ENCODE assay signal across 23 cellular contexts in genomic region chr5:135842737-135843136, GRCh38. TPM values are rescaled to one million over a fixed set of nuclear protein-coding genes. Genes with fewer than 3 reads are reported as not detected.
DNase-seq lines count a peak whose midpoint lies in the region; ATAC-seq and TF ChIP-seq lines count a peak whose summit lies in the region.
"Had no signal": no experiment of that assay in that cellular context is flagged by ENCODE, and none has a peak within 500 bp of the region (broad histone marks: within the 10 kb centered on the region; RNA-seq: fewer than 3 reads in every experiment).

No MANE protein-coding gene starts in this region.

- DNase-seq in activated effector memory CD4-positive, alpha-beta T cell treated with anti-CD3 and anti-CD28 coated beads, Interleukin-2, amount 50 U/mL, for 16 hours = peak; percentile 3
- DNase-seq in activated effector memory CD4-positive, alpha-beta T cell treated with Interleukin-2 at 50 U/mL for 16 hours = no peak
- DNase-seq in endodermal cell (peak; percentile 10), midbrain (lab: John Stamatoyannopoulos, UW) (peak; percentile 74), superior temporal gyrus (ENCODE audit: extremely low spot score) (peak; percentile 85), AG08396 (ENCODE audit: low spot score) (no peak)
- no peak for DNase-seq in activated CD4-positive, alpha-beta T cell treated with anti-CD3 and anti-CD28 coated beads, Interleukin-2, amount 10 ng/mL, durations not matched to agents 7 days and 5 days
- DNase-seq: DMS 273 treated with DMSO at 0.1 percent for 48 hours; GF-D8; NCI-H1048; NCI-H1436 treated with DMSO at 0.1 percent for 48 hours; NCI-H2029 treated with DMSO at 0.1 percent for 48 hours; NCI-H2171 treated with DMSO at 0.1 percent for 48 hours; NCI-H446 treated with DMSO at 0.1 percent for 48 hours; NK-92 treated with Interleukin-12 subunit alpha and Interleukin-12 subunit beta, amount 100 ng/mL, for 24 hours had no signal

- H3K36me3 Mint-ChIP-seq in endodermal cell (ENCODE audit: low read depth) = peaks cover 9% of the 10 kb centered on the region
- H3K36me3 Mint-ChIP-seq in activated CD4-positive, alpha-beta T cell treated with anti-CD3 and anti-CD28 coated beads, Interleukin-2, amount 10 ng/mL, durations not matched to agents 7 days and 5 days (ENCODE audit: low read depth) = no peaks in the 10 kb centered on the region

- H3K9ac ChIP-seq in endodermal cell (ENCODE audit: extremely low read depth, low read length, poor library complexity, severe bottlenecking) = no peak overlapping the region
- H3K9ac ChIP-seq: KMS-11 had no signal

- H3K27me3 ChIP-seq in endodermal cell (ENCODE audit: control insufficient read depth, insufficient read depth, low read length, poor library complexity, severe bottlenecking) = peaks cover 6% of the 10 kb centered on the region

- no peak for TF ChIP-seq CTCF in endodermal cell (conservative IDR thresholded peaks at IDR 0.05)

- CTCF ChIA-PET in activated CD4-positive, alpha-beta T cell treated with anti-CD3 and anti-CD28 coated beads, Interleukin-2, amount 10 ng/mL, durations not matched to agents 7 days and 5 days (lab: Charles Lee) = interaction anchor here (1.1 kb wide), 1 partner anchor 8 kb away, joined by 3 read pairs; the partner anchor contains the start of gene SLC25A48

- no peaks in the 10 kb centered on the region for H3K4me1 Mint-ChIP-seq in endodermal cell
- H3K4me1 Mint-ChIP-seq in activated CD4-positive, alpha-beta T cell treated with anti-CD3 and anti-CD28 coated beads, Interleukin-2, amount 10 ng/mL, durations not matched to agents 7 days and 5 days = no peaks in the 10 kb centered on the region

- no peak overlapping the region for H3K4me3 Mint-ChIP-seq in endodermal cell
- no peak overlapping the region for H3K4me3 Mint-ChIP-seq in activated CD4-positive, alpha-beta T cell treated with anti-CD3 and anti-CD28 coated beads, Interleukin-2, amount 10 ng/mL, durations not matched to agents 7 days and 5 days

- no peak overlapping the region for H3K27ac Mint-ChIP-seq in endodermal cell
- no peak overlapping the region for H3K27ac Mint-ChIP-seq in activated CD4-positive, alpha-beta T cell treated with anti-CD3 and anti-CD28 coated beads, Interleukin-2, amount 10 ng/mL, durations not matched to agents 7 days and 5 days

- WGBS in endodermal cell (ENCODE audit: insufficient coverage in 1 of 2, insufficient read length in 1 of 2), 2 experiments = 88 to 91% methylated on average over 3 to 4 of the region's 4 CpGs

- no peak overlapping the region for H3K4me3 ChIP-seq in endodermal cell (ENCODE audit: low read length)

- peaks cover 23% of the 10 kb centered on the region for H3K9me3 Mint-ChIP-seq in endodermal cell
- H3K9me3 Mint-ChIP-seq in activated CD4-positive, alpha-beta T cell treated with anti-CD3 and anti-CD28 coated beads, Interleukin-2, amount 10 ng/mL, durations not matched to agents 7 days and 5 days = peaks cover 4% of the 10 kb centered on the region

- peaks cover 11% of the 10 kb centered on the region for H3K9me3 ChIP-seq in endodermal cell (ENCODE audit: control insufficient read depth, low read length)

- no peaks in the 10 kb centered on the region for H3K36me3 ChIP-seq in endodermal cell (ENCODE audit: control insufficient read depth, insufficient read depth, low read length)

- no peak overlapping the region for H3K27ac ChIP-seq in endodermal cell (ENCODE audit: low read depth, low read length)
- H3K27ac ChIP-seq: KMS-11 had no signal

- H3K27me3 Mint-ChIP-seq in endodermal cell (ENCODE audit: insufficient read depth) = peaks cover 35% of the 10 kb centered on the region
- peaks cover 23% of the 10 kb centered on the region for H3K27me3 Mint-ChIP-seq in activated CD4-positive, alpha-beta T cell treated with anti-CD3 and anti-CD28 coated beads, Interleukin-2, amount 10 ng/mL, durations not matched to agents 7 days and 5 days

- POLR2A ChIA-PET in activated CD4-positive, alpha-beta T cell treated with anti-CD3 and anti-CD28 coated beads, Interleukin-2, amount 10 ng/mL, durations not matched to agents 7 days and 5 days (lab: Charles Lee) = no interaction called here

- ATAC-seq in HG02610 (IDR thresholded peaks at IDR 0.05; ENCODE audit: unreplicated experiment) = no peak

- no peaks in the 10 kb centered on the region for H3K4me1 ChIP-seq in endodermal cell (ENCODE audit: control insufficient read depth, insufficient read depth, low read length)

RNA-seq across cellular contexts. Expression of gene SLC25A48, which starts 8.3 kb away (rescaled TPM):
- 1 to 10 TPM; 2.5 to 5.9 TPM for total RNA-seq in endodermal cell
- polyA plus RNA-seq in endodermal cell (2013, experiment 1 of 2) = 1.6 TPM
- polyA plus RNA-seq in endodermal cell (2013, experiment 2 of 2) = 0.79 TPM
- not detected for total RNA-seq in activated CD4-positive, alpha-beta T cell treated with anti-CD3 and anti-CD28 coated beads, Interleukin-2, amount 10 ng/mL, durations not matched to agents 7 days and 5 days
- total RNA-seq: A172, Daoy, H4, M059J, OCI-LY7, RPMI7951 had no signal

RNA-seq across cellular contexts. Expression of gene IL9, which starts 52.9 kb away (rescaled TPM):
- total RNA-seq in endodermal cell = not detected
- polyA plus RNA-seq in endodermal cell (2013, experiment 1 of 2) = not detected
- polyA plus RNA-seq in endodermal cell (2013, experiment 2 of 2) = not detected
- not detected for total RNA-seq in activated CD4-positive, alpha-beta T cell treated with anti-CD3 and anti-CD28 coated beads, Interleukin-2, amount 10 ng/mL, durations not matched to agents 7 days and 5 days
- total RNA-seq: A172, Daoy, H4, M059J, OCI-LY7, RPMI7951 had no signal

Comparison
In these comparisons a context has a peak if more than half of its experiments do, and no peak if none do; other contexts are left out.
1. DNase-seq: peak in activated effector memory CD4-positive, alpha-beta T cell treated with anti-CD3 and anti-CD28 coated beads, Interleukin-2, amount 50 U/mL, for 16 hours (single experiment), endodermal cell (single experiment), midbrain (single experiment) and superior temporal gyrus (single experiment); none in activated effector memory CD4-positive, alpha-beta T cell treated with Interleukin-2 at 50 U/mL for 16 hours (single experiment), activated CD4-positive, alpha-beta T cell treated with anti-CD3 and anti-CD28 coated beads, Interleukin-2, amount 10 ng/mL, durations not matched to agents 7 days and 5 days (single experiment) and AG08396 (single experiment).